1 cellular context compared by ENCODE assay signal in the genomic region with DNA sequence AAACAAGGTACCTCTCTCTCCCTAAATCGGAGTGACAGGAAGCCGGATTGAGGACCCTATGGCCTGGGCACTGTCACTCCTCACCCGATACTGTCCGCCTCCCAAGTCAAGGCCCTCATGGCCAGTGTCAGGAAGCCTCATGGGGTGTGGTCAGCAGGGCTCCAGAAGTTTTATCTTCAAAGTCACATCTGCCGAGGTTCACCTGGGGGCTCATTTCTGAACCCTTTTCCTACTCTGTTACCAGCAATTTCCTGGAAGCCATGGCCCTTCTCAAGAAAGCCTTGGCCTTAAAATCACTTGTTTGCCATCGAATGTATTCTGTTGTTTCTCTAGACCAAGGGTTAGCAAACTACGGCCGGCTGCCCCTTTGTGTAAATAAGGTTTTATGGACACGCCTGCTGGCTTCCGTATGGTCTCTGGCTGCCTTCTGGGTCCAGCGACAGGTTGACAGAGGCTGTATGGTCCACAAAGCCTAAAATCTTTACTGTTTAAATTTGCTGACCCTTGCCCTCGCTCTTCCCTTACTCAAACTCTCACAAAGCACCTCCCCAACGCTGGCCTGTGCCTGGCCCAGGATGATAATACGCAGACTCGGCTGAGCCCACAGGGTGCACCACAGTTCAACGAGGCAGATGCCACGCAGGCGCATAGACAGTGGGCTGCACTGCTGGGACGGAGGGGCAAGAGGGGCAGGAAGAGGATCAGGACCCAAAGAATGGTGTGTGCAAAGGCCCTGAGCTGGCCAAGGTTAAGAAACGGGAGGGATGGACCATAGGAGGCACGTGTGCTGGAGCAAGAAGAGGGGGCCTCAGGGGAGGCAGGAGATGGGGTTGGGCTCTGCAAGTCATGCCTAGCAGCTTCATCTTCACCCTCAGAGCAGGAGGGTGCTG.
A peak's percentile ranks its signal among the peaks of the same experiment; 100 is the strongest.
TF ChIP-seq lines count a peak whose summit lies in the region.

No MANE protein-coding gene starts in this region.

TF ChIP-seq in K562, 482 proteins besides CTCF, POLR2A, EP300 and RAD21 (continued from another document):
- TF ChIP-seq, protein P1, sequence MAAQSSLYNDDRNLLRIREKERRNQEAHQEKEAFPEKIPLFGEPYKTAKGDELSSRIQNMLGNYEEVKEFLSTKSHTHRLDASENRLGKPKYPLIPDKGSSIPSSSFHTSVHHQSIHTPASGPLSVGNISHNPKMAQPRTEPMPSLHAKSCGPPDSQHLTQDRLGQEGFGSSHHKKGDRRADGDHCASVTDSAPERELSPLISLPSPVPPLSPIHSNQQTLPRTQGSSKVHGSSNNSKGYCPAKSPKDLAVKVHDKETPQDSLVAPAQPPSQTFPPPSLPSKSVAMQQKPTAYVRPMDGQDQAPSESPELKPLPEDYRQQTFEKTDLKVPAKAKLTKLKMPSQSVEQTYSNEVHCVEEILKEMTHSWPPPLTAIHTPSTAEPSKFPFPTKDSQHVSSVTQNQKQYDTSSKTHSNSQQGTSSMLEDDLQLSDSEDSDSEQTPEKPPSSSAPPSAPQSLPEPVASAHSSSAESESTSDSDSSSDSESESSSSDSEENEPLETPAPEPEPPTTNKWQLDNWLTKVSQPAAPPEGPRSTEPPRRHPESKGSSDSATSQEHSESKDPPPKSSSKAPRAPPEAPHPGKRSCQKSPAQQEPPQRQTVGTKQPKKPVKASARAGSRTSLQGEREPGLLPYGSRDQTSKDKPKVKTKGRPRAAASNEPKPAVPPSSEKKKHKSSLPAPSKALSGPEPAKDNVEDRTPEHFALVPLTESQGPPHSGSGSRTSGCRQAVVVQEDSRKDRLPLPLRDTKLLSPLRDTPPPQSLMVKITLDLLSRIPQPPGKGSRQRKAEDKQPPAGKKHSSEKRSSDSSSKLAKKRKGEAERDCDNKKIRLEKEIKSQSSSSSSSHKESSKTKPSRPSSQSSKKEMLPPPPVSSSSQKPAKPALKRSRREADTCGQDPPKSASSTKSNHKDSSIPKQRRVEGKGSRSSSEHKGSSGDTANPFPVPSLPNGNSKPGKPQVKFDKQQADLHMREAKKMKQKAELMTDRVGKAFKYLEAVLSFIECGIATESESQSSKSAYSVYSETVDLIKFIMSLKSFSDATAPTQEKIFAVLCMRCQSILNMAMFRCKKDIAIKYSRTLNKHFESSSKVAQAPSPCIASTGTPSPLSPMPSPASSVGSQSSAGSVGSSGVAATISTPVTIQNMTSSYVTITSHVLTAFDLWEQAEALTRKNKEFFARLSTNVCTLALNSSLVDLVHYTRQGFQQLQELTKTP (IDR thresholded peaks at IDR 0.05; ENCODE audit: low read depth in 1 of 2, partially characterized antibody in 2 of 2), result no peak
- TF ChIP-seq KLF10 (CRISPR knock-in tag; IDR thresholded peaks at IDR 0.05), result no peak
- TF ChIP-seq, protein P2, sequence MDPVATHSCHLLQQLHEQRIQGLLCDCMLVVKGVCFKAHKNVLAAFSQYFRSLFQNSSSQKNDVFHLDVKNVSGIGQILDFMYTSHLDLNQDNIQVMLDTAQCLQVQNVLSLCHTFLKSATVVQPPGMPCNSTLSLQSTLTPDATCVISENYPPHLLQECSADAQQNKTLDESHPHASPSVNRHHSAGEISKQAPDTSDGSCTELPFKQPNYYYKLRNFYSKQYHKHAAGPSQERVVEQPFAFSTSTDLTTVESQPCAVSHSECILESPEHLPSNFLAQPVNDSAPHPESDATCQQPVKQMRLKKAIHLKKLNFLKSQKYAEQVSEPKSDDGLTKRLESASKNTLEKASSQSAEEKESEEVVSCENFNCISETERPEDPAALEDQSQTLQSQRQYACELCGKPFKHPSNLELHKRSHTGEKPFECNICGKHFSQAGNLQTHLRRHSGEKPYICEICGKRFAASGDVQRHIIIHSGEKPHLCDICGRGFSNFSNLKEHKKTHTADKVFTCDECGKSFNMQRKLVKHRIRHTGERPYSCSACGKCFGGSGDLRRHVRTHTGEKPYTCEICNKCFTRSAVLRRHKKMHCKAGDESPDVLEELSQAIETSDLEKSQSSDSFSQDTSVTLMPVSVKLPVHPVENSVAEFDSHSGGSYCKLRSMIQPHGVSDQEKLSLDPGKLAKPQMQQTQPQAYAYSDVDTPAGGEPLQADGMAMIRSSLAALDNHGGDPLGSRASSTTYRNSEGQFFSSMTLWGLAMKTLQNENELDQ (CRISPR knock-in tag; IDR thresholded peaks at IDR 0.05; ENCODE audit: borderline replicate concordance), result no peak
- TF ChIP-seq LEF1 (IDR thresholded peaks at IDR 0.05), result peak; percentile 91
- TF ChIP-seq BRCA1 (IDR thresholded peaks at IDR 0.05), result no peak
- no peak for TF ChIP-seq BRCA1 (CRISPR knock-in tag; IDR thresholded peaks at IDR 0.05)
- TF ChIP-seq TCF3 (CRISPR knock-in tag; IDR thresholded peaks at IDR 0.05), result peak; percentile 74
- TF ChIP-seq MEIS2 (IDR thresholded peaks at IDR 0.05; ENCODE audit: partially characterized antibody), result peak; percentile 61
- peak; percentile 48 for TF ChIP-seq CBFA2T2 (conservative IDR thresholded peaks at IDR 0.05)
- TF ChIP-seq, protein P3, sequence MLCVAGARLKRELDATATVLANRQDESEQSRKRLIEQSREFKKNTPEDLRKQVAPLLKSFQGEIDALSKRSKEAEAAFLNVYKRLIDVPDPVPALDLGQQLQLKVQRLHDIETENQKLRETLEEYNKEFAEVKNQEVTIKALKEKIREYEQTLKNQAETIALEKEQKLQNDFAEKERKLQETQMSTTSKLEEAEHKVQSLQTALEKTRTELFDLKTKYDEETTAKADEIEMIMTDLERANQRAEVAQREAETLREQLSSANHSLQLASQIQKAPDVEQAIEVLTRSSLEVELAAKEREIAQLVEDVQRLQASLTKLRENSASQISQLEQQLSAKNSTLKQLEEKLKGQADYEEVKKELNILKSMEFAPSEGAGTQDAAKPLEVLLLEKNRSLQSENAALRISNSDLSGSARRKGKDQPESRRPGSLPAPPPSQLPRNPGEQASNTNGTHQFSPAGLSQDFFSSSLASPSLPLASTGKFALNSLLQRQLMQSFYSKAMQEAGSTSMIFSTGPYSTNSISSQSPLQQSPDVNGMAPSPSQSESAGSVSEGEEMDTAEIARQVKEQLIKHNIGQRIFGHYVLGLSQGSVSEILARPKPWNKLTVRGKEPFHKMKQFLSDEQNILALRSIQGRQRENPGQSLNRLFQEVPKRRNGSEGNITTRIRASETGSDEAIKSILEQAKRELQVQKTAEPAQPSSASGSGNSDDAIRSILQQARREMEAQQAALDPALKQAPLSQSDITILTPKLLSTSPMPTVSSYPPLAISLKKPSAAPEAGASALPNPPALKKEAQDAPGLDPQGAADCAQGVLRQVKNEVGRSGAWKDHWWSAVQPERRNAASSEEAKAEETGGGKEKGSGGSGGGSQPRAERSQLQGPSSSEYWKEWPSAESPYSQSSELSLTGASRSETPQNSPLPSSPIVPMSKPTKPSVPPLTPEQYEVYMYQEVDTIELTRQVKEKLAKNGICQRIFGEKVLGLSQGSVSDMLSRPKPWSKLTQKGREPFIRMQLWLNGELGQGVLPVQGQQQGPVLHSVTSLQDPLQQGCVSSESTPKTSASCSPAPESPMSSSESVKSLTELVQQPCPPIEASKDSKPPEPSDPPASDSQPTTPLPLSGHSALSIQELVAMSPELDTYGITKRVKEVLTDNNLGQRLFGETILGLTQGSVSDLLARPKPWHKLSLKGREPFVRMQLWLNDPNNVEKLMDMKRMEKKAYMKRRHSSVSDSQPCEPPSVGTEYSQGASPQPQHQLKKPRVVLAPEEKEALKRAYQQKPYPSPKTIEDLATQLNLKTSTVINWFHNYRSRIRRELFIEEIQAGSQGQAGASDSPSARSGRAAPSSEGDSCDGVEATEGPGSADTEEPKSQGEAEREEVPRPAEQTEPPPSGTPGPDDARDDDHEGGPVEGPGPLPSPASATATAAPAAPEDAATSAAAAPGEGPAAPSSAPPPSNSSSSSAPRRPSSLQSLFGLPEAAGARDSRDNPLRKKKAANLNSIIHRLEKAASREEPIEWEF (CRISPR knock-in tag; IDR thresholded peaks at IDR 0.05), result no peak
- TF ChIP-seq, protein P4, sequence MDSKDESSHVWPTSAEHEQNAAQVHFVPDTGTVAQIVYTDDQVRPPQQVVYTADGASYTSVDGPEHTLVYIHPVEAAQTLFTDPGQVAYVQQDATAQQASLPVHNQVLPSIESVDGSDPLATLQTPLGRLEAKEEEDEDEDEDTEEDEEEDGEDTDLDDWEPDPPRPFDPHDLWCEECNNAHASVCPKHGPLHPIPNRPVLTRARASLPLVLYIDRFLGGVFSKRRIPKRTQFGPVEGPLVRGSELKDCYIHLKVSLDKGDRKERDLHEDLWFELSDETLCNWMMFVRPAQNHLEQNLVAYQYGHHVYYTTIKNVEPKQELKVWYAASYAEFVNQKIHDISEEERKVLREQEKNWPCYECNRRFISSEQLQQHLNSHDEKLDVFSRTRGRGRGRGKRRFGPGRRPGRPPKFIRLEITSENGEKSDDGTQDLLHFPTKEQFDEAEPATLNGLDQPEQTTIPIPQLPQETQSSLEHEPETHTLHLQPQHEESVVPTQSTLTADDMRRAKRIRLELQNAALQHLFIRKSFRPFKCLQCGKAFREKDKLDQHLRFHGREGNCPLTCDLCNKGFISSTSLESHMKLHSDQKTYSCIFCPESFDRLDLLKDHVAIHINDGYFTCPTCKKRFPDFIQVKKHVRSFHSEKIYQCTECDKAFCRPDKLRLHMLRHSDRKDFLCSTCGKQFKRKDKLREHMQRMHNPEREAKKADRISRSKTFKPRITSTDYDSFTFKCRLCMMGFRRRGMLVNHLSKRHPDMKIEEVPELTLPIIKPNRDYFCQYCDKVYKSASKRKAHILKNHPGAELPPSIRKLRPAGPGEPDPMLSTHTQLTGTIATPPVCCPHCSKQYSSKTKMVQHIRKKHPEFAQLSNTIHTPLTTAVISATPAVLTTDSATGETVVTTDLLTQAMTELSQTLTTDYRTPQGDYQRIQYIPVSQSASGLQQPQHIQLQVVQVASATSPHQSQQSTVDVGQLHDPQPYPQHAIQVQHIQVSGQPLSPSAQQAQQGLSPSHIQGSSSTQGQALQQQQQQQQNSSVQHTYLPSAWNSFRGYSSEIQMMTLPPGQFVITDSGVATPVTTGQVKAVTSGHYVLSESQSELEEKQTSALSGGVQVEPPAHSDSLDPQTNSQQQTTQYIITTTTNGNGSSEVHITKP (IDR thresholded peaks at IDR 0.05; ENCODE audit: partially characterized antibody), result no peak
- no peak for TF ChIP-seq GTF2F1 (IDR thresholded peaks at IDR 0.05; ENCODE audit: low read depth, low read length)
- peak; percentile 42; the same call in 1 of the 2 replicates for TF ChIP-seq MTA2 (IDR thresholded peaks at IDR 0.05; ENCODE audit: low read depth)
- TF ChIP-seq DIDO1 (tag; IDR thresholded peaks at IDR 0.05; ENCODE audit: low read depth), result no peak
- no peak for TF ChIP-seq HNRNPH1 (optimal IDR thresholded peaks at IDR 0.05; ENCODE audit: low read depth, low read length)
- TF ChIP-seq ZNF431 (CRISPR knock-in tag; IDR thresholded peaks at IDR 0.05), result no peak
- TF ChIP-seq ZNF143 (CRISPR knock-in tag; IDR thresholded peaks at IDR 0.05), result no peak
- TF ChIP-seq SMAD1 (IDR thresholded peaks at IDR 0.05; ENCODE audit: low read depth, low read length, partially characterized antibody), result no peak
- no peak for TF ChIP-seq KAT2B (IDR thresholded peaks at IDR 0.05; ENCODE audit: low read depth, low read length)
- peak; percentile 66 for TF ChIP-seq NCOR1 (IDR thresholded peaks at IDR 0.05)
- peak; percentile 61; the same call in 1 of the 2 replicates for TF ChIP-seq TEAD4 (IDR thresholded peaks at IDR 0.05; ENCODE audit: low read length)
- no peak for TF ChIP-seq TEAD4 (CRISPR knock-in tag; IDR thresholded peaks at IDR 0.05; ENCODE audit: borderline replicate concordance)
- TF ChIP-seq MECOM (CRISPR knock-in tag; IDR thresholded peaks at IDR 0.05), result no peak
- TF ChIP-seq, protein P5, sequence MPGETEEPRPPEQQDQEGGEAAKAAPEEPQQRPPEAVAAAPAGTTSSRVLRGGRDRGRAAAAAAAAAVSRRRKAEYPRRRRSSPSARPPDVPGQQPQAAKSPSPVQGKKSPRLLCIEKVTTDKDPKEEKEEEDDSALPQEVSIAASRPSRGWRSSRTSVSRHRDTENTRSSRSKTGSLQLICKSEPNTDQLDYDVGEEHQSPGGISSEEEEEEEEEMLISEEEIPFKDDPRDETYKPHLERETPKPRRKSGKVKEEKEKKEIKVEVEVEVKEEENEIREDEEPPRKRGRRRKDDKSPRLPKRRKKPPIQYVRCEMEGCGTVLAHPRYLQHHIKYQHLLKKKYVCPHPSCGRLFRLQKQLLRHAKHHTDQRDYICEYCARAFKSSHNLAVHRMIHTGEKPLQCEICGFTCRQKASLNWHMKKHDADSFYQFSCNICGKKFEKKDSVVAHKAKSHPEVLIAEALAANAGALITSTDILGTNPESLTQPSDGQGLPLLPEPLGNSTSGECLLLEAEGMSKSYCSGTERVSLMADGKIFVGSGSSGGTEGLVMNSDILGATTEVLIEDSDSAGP (CRISPR knock-in tag; IDR thresholded peaks at IDR 0.05), result no peak
- TF ChIP-seq TRIM28 (IDR thresholded peaks at IDR 0.05), result 0 out of 2 replicates have a peak, but pooled peaks have one; percentile 15
- TF ChIP-seq RUNX1 (IDR thresholded peaks at IDR 0.05; ENCODE audit: low read depth), result no peak
- TF ChIP-seq NR2C2 (CRISPR knock-in tag; IDR thresholded peaks at IDR 0.05), result no peak
- TF ChIP-seq NR2C2 (tag; IDR thresholded peaks at IDR 0.05), result peak; percentile 36; the same call in 1 of the 2 replicates
- TF ChIP-seq BCOR (IDR thresholded peaks at IDR 0.05), result no peak
- peak; percentile 32 for TF ChIP-seq RBBP5 (IDR thresholded peaks at IDR 0.05; ENCODE audit: borderline replicate concordance, insufficient read depth, low read length, poor library complexity, severe bottlenecking)
TF ChIP-seq in K562: peak in this region for 37.
